16 cellular contexts compared by ENCODE assay signal in the genomic region with DNA sequence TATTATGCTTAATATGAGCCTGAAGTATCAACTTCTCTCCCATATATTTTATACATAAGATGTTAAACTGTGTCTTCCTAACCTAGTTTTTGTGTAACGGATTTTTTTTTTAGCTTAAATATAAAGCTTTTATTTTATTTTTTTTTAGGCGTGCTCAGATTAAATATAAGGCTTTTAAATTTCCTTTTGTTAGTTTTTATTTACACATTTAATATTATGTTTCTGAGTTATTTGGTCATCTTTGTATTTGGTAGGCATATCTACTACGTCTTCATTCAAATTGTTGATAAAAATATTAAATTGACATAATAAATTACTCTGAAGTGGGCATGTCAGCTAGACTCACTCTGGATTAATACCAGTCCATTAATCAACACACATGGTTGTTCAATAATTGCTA. TPM values are rescaled to one million over a fixed set of nuclear protein-coding genes. Genes with fewer than 3 reads are reported as not detected.
DNase-seq lines count a peak whose midpoint lies in the region; ATAC-seq, FAIRE-seq and TF ChIP-seq lines count a peak whose summit lies in the region.
"Had no signal": no experiment of that assay in that cellular context is flagged by ENCODE, and none has a peak within 500 bp of the region (broad histone marks: within the 10 kb centered on the region; RNA-seq: fewer than 3 reads in every experiment).

No MANE protein-coding gene starts in this region.

- H3K27ac ChIP-seq in DND-41 (ENCODE audit: low read length) (no peak overlapping the region), RWPE2 (ENCODE audit: poor library complexity, severe bottlenecking) (peak overlapping the region; percentile 8), foreskin keratinocyte (peak overlapping the region; percentile 34), pancreas (no peak overlapping the region)
- H3K27ac ChIP-seq: RWPE1 had no signal

- H3K9ac ChIP-seq in DND-41 (ENCODE audit: low read depth, low read length) = no peak overlapping the region

- ATAC-seq in DND-41 (ENCODE audit: insufficient read depth, low read depth) = no peak
- ATAC-seq in RWPE2 (ENCODE audit: low read depth) = no peak
- ATAC-seq in foreskin keratinocyte = no peak
- ATAC-seq in pancreas = no peak
- no peak for ATAC-seq in stimulated activated naive CD8-positive, alpha-beta T cell treated with anti-CD3 and anti-CD28 coated beads, Interleukin-15, Interleukin-2, amounts not matched to agents 100 U/mL and 50 U/mL, for 24 hours
- no peak for ATAC-seq in HG02884 (IDR thresholded peaks at IDR 0.05; ENCODE audit: unreplicated experiment)
- ATAC-seq: GM12878, PC-3 had no signal

- H4K20me1 ChIP-seq in DND-41 (ENCODE audit: insufficient read depth, low read length) = peaks cover 42% of the 10 kb centered on the region; the same call in 1 of the 2 replicates

- TF ChIP-seq CTCF in DND-41 (IDR thresholded peaks at IDR 0.05; ENCODE audit: borderline replicate concordance, extremely low read depth, low read length, poor library complexity, severe bottlenecking) (no peak), RWPE2 (IDR thresholded peaks at IDR 0.05; ENCODE audit: poor library complexity, severe bottlenecking) (no peak), foreskin keratinocyte (conservative IDR thresholded peaks at IDR 0.05) (no peak), pancreas (IDR thresholded peaks at IDR 0.05) (no peak)

- H3K4me2 ChIP-seq in DND-41 (ENCODE audit: insufficient read depth, low read length) = peak overlapping the region; percentile 80; the same call in 1 of the 2 replicates

- H3K4me1 ChIP-seq in DND-41 (ENCODE audit: insufficient read depth, low read length) = peaks cover 27% of the 10 kb centered on the region
- H3K4me1 ChIP-seq in RWPE2 (ENCODE audit: insufficient read depth, poor library complexity, severe bottlenecking) = peaks cover 35% of the 10 kb centered on the region
- H3K4me1 ChIP-seq in foreskin keratinocyte = peaks cover 24% of the 10 kb centered on the region
- H3K4me1 ChIP-seq in pancreas = peaks cover 8 to 38% (median 36%) of the 10 kb centered on the region in 3 donors

- H3K36me3 ChIP-seq in DND-41 (ENCODE audit: insufficient read depth, low read length) (no peaks in the 10 kb centered on the region; the same call in 1 of the 2 replicates), RWPE2 (ENCODE audit: low read depth) (no peaks in the 10 kb centered on the region), pancreas (no peaks in the 10 kb centered on the region)

- H3K79me2 ChIP-seq in DND-41 (ENCODE audit: insufficient read depth, low read length) = peaks cover 91% of the 10 kb centered on the region

- no peak overlapping the region for H3K4me3 ChIP-seq in DND-41 (ENCODE audit: low read depth in 1 of 2, low read length in 2 of 2)
- H3K4me3 ChIP-seq in RWPE2 (ENCODE audit: severe bottlenecking) = no peak overlapping the region
- no peak overlapping the region for H3K4me3 ChIP-seq in pancreas
- H3K4me3 ChIP-seq: GM12878 had no signal

- DNase-seq in DND-41 (no peak), RWPE2 (ENCODE audit: low spot score) (no peak), foreskin keratinocyte (no peak), pancreas (no peak), head of caudate nucleus (no peak)
- no peak for DNase-seq in stimulated activated naive CD8-positive, alpha-beta T cell treated with anti-CD3 and anti-CD28 coated beads, Interleukin-15, Interleukin-2, amounts not matched to agents 100 U/mL and 50 U/mL, for 24 hours
- DNase-seq: ACHN, DMS 273 treated with DMSO at 0.1 percent for 48 hours, NCI-H1417 treated with DMSO at 0.1 percent for 48 hours, NCI-H187 treated with DMSO at 0.1 percent for 48 hours, NCI-H345, NCI-H524 treated with DMSO at 0.1 percent for 48 hours, PC-3 had no signal

- H3K9me3 ChIP-seq in DND-41 (ENCODE audit: insufficient read depth, low read length, severe bottlenecking) = no peaks in the 10 kb centered on the region
- H3K9me3 ChIP-seq in RWPE2 (ENCODE audit: severe bottlenecking) = no peaks in the 10 kb centered on the region
- H3K9me3 ChIP-seq in pancreas = no peaks in the 10 kb centered on the region

- peak; percentile 69 for FAIRE-seq in pancreas (lab: Jason Lieb, UNC)
- FAIRE-seq: GM12878 had no signal

- no peaks in the 10 kb centered on the region for H3K27me3 ChIP-seq in DND-41 (ENCODE audit: insufficient read depth, low read length, poor library complexity)
- H3K27me3 ChIP-seq in RWPE2 (ENCODE audit: insufficient read depth, poor library complexity, severe bottlenecking) = no peaks in the 10 kb centered on the region
- H3K27me3 ChIP-seq in foreskin keratinocyte = no peaks in the 10 kb centered on the region
- H3K27me3 ChIP-seq in pancreas = no peaks in the 10 kb centered on the region

- H2AFZ ChIP-seq in DND-41 (ENCODE audit: low read depth, low read length) = no peak overlapping the region

- intact Hi-C loops in pancreas (cut with DNase I) = no loop called here
- intact Hi-C loops in head of caudate nucleus (cut with DNase I) = loop anchor here (10.0 kb wide), 1 partner anchor 199 kb away; no protein-coding TSS in a partner anchor

- WGBS in pancreas, 2 donors = 74 to 78% methylated on average over 3 of the region's 3 CpGs

RNA-seq across cellular contexts. Expression of gene SLAIN2, which starts 4.2 kb away (rescaled TPM):
- 65.0 and 68.2 TPM in 2 replicates for total RNA-seq in foreskin keratinocyte
- polyA plus RNA-seq in foreskin keratinocyte = 17.5 and 25.7 TPM in 2 replicates
- 10 to 100 TPM; 23.2 to 41.4 (median 30.6) TPM for total RNA-seq in pancreas
- 1 to 10 TPM; 7.0 to 8.5 TPM for polyA plus RNA-seq in pancreas

Comparison
In these comparisons a context has a peak if more than half of its experiments do, and no peak if none do; other contexts are left out.
1. H3K27ac ChIP-seq: peak in RWPE2 (single experiment) and foreskin keratinocyte (single experiment); none in DND-41 (single experiment) and pancreas (0 of 4).